ENCODE assay signal across 8 cellular contexts in genomic region chr4:6909970-6910339, GRCh38. TPM values are rescaled to one million over a fixed set of nuclear protein-coding genes. Genes with fewer than 3 reads are reported as not detected.
DNase-seq lines count a peak whose midpoint lies in the region; ATAC-seq and TF ChIP-seq lines count a peak whose summit lies in the region.

No MANE protein-coding gene starts in this region.

- CTCF ChIA-PET in activated CD8-positive, alpha-beta T cell treated with anti-CD3 and anti-CD28 coated beads for 36 hours (lab: Charles Lee) = interaction anchor here (1.1 to 3.5 kb wide), 11 partner anchors 11 to 205 kb away, joined by 3 to 15 read pairs (median 6); partner anchors contain the start of genes GRPEL1 and TADA2B

- H3K27me3 ChIP-seq in BE2C (no peaks in the 10 kb centered on the region), gastroesophageal sphincter (peaks cover 12% of the 10 kb centered on the region)

- peaks cover 46% of the 10 kb centered on the region for H3K4me1 Mint-ChIP-seq in activated CD8-positive, alpha-beta T cell treated with anti-CD3 and anti-CD28 coated beads for 36 hours (ENCODE audit: low read depth)

- H3K27me3 Mint-ChIP-seq in activated CD8-positive, alpha-beta T cell treated with anti-CD3 and anti-CD28 coated beads for 36 hours = no peaks in the 10 kb centered on the region

- H3K9me3 ChIP-seq in BE2C = no peaks in the 10 kb centered on the region
- no peaks in the 10 kb centered on the region for H3K9me3 ChIP-seq in gastroesophageal sphincter

- TF ChIP-seq CTCF in BE2C (IDR thresholded peaks at IDR 0.05; ENCODE audit: low read depth, low read length) (no peak), gastroesophageal sphincter (IDR thresholded peaks at IDR 0.05) (no peak)
- TF ChIP-seq CTCF in activated CD8-positive, alpha-beta T cell treated with anti-CD3 and anti-CD28 coated beads for 36 hours (IDR thresholded peaks at IDR 0.05) = no peak

- ATAC-seq in GM19324 (IDR thresholded peaks at IDR 0.05; ENCODE audit: low FRiP score, unreplicated experiment) = peak; percentile 43
- peak; percentile 39 for ATAC-seq in HG03342 (IDR thresholded peaks at IDR 0.05; ENCODE audit: unreplicated experiment)
- ATAC-seq in activated CD8-positive, alpha-beta T cell treated with anti-CD3 and anti-CD28 coated beads for 36 hours = peak; percentile 31
- ATAC-seq in gastroesophageal sphincter = peak; percentile 42

- DNase-seq in BE2C (no peak), retina (peak; percentile 21), NCI-H2029 (lab: John Stamatoyannopoulos, UW) (no peak), KG1 (lab: John Stamatoyannopoulos, UW) (no peak)
- peak; percentile 57 for DNase-seq in activated CD8-positive, alpha-beta T cell treated with anti-CD3 and anti-CD28 coated beads for 36 hours

- peaks cover 13% of the 10 kb centered on the region for H3K4me1 ChIP-seq in BE2C
- H3K4me1 ChIP-seq in gastroesophageal sphincter = peaks cover 0 to 64% (median 22%) of the 10 kb centered on the region in 3 donors

- H3K4me3 Mint-ChIP-seq in activated CD8-positive, alpha-beta T cell treated with anti-CD3 and anti-CD28 coated beads for 36 hours = peak overlapping the region; percentile 93

- H3K36me3 ChIP-seq in BE2C (no peaks in the 10 kb centered on the region), gastroesophageal sphincter (no peaks in the 10 kb centered on the region)

- no peak for TF ChIP-seq EP300 in gastroesophageal sphincter (IDR thresholded peaks at IDR 0.05)

- no peaks in the 10 kb centered on the region for H3K9me3 Mint-ChIP-seq in activated CD8-positive, alpha-beta T cell treated with anti-CD3 and anti-CD28 coated beads for 36 hours

- intact Hi-C loops in activated CD8-positive, alpha-beta T cell treated with anti-CD3 and anti-CD28 coated beads for 36 hours (cut with micrococcal nuclease) = no loop called here

- H3K36me3 Mint-ChIP-seq in activated CD8-positive, alpha-beta T cell treated with anti-CD3 and anti-CD28 coated beads for 36 hours (ENCODE audit: low read depth) = peaks cover 3% of the 10 kb centered on the region

- WGBS in gastroesophageal sphincter (ENCODE audit: low coverage in 1 of 2), 2 donors = no CpG with 5 or more reads among the region's 58 CpGs

- H3K27ac ChIP-seq in gastroesophageal sphincter = peak overlapping the region in 3 of 4 donors; percentile 96 to 100 (median 99)

- H3K27ac Mint-ChIP-seq in activated CD8-positive, alpha-beta T cell treated with anti-CD3 and anti-CD28 coated beads for 36 hours = peak overlapping the region; percentile 90

- POLR2A ChIA-PET in activated CD8-positive, alpha-beta T cell treated with anti-CD3 and anti-CD28 coated beads for 36 hours (lab: Charles Lee) = interaction anchor here (0.7 to 3.6 kb wide), 11 partner anchors 10 to 276 kb away, joined by 3 to 31 read pairs (median 3); partner anchors contain the start of genes BLOC1S4, KIAA0232 and TADA2B

- TF ChIP-seq POLR2A in gastroesophageal sphincter (IDR thresholded peaks at IDR 0.05) = no peak

- H3K4me3 ChIP-seq in BE2C (ENCODE audit: low read depth, low read length) (peak overlapping the region; percentile 85), gastroesophageal sphincter (peak overlapping the region; percentile 64 to 90)

RNA-seq across cellular contexts. Expression of gene TBC1D14, which starts 0.3 kb away (rescaled TPM):
- polyA plus RNA-seq in BE2C (2012; ENCODE audit: insufficient read depth, insufficient read length, low read depth) = 54.8 TPM
- total RNA-seq in activated CD8-positive, alpha-beta T cell treated with anti-CD3 and anti-CD28 coated beads for 36 hours = 10 to 100 TPM; 34.7 to 36.3 TPM
- total RNA-seq in gastroesophageal sphincter = 10 to 100 TPM; 42.5 to 54.2 (median 45.0) TPM

Comparison
In these comparisons a context has a peak if more than half of its experiments do, and no peak if none do; other contexts are left out.
1. DNase-seq: peak in activated CD8-positive, alpha-beta T cell treated with anti-CD3 and anti-CD28 coated beads for 36 hours (single experiment) and retina (single experiment); none in BE2C (single experiment), NCI-H2029 (single experiment) and KG1 (single experiment).
2. Peak in every context shown above with its lines, with median percentiles within 50 percentile points of each other: ATAC-seq.